Comparison of ENCODE assay signal across 8 cellular contexts in the genomic region with DNA sequence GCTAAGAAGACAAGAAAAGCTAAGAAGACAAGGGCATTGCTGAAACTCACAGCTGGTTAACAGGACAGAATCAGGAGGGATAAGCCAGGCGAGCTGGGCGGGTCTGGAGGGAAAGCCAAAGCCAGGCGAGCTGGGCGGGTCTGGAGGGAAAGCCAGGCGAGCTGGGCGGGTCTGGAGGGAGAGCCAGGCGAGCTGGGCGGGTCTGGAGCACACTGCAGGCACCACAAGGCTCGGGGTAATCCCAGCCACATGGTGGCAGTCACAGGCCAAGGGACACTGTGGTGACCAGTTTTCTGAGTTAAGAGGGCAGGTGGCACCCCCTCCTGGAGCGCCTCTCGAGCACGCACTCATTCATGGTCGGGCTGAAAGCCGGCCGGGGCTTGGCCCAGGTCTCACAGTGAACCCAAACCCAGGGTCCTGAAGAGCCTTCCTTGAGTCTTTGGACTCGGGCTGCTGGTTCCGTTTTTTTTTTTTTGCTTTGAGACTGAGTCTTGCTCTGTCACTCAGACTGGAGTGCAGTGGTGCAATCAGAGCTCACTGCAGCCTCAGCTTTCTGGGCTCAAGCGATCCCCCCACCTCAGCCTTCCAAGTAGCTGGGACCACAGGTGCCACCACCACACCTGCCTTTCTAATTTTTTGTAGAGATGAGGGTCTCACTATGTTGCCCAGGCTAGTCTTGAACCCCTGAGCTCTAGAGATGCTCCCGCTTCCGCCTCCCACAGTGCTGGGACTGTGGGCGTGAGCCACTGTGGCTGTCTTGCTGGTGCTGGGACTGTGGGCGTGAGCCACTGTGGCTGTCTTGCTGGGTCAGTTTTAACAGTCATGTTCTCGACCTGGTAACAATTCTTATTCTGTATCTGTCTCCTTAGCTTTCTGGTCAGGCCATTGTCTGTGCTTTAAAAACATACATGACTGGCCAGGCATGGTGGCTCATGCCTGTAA. TPM values are rescaled to one million over a fixed set of nuclear protein-coding genes. Genes with fewer than 3 reads are reported as not detected.
DNase-seq lines count a peak whose midpoint lies in the region; ATAC-seq and TF ChIP-seq lines count a peak whose summit lies in the region.

No MANE protein-coding gene starts in this region.

- H3K27ac ChIP-seq in C4-2B: peak overlapping the region; percentile 6; the same call in 1 of the 2 replicates
- no peak overlapping the region for H3K27ac ChIP-seq in PC-9

- H4K20me1 ChIP-seq in PC-9 (ENCODE audit: insufficient read depth): peaks cover 6% of the 10 kb centered on the region; the same call in 1 of the 2 replicates

- peaks cover 64% of the 10 kb centered on the region for H3K36me3 ChIP-seq in PC-9 (ENCODE audit: low read depth)

- TF ChIP-seq CTCF in C4-2B (conservative IDR thresholded peaks at IDR 0.05) (peak; percentile 88), PC-9 (conservative IDR thresholded peaks at IDR 0.05) (peak; percentile 84)

- BruUV-seq in PC-9 (replicated peaks; lab: Mats Ljungman, UMichigan): no TSS peak

- ATAC-seq in GM19463 (IDR thresholded peaks at IDR 0.05; ENCODE audit: unreplicated experiment) (no peak), HG02588 (IDR thresholded peaks at IDR 0.05; ENCODE audit: unreplicated experiment) (no peak)

- POLR2A ChIA-PET in PC-9 (lab: Charles Lee; ENCODE audit: unreplicated experiment): interaction anchor here (0.6 to 0.7 kb wide), 4 partner anchors 8 to 143 kb away, joined by 3 to 9 read pairs (median 6); no protein-coding TSS in a partner anchor

- H3K27me3 ChIP-seq in PC-9 (ENCODE audit: insufficient read depth, low read depth): no peaks in the 10 kb centered on the region

- H3K4me2 ChIP-seq in PC-9: no peak overlapping the region

- H3K79me2 ChIP-seq in PC-9 (ENCODE audit: low read depth): peaks cover 6% of the 10 kb centered on the region; the same call in 1 of the 2 replicates

- no peaks in the 10 kb centered on the region for H3K9me3 ChIP-seq in PC-9 (ENCODE audit: insufficient read depth, low read depth)

- CTCF ChIA-PET in PC-9 (lab: Charles Lee): interaction anchor here (0.6 to 2.4 kb wide), 21 partner anchors 8 to 446 kb away, joined by 3 to 25 read pairs (median 5); no protein-coding TSS in a partner anchor

- H2AFZ ChIP-seq in PC-9: no peak overlapping the region

- peaks cover 3% of the 10 kb centered on the region for H3K4me1 ChIP-seq in PC-9 (replicated peaks; ENCODE audit: insufficient read depth)

- intact Hi-C loops in PC-9 (cut with micrococcal nuclease; ENCODE audit: unreplicated experiment): loop anchor here (1.0 to 5.0 kb wide), 7 partner anchors 18 to 339 kb away; a partner anchor contains a TSS

- H3K4me3 ChIP-seq in PC-9: no peak overlapping the region

- H3K9me2 ChIP-seq in PC-9 (ENCODE audit: insufficient read depth): no peaks in the 10 kb centered on the region

- peak; percentile 68 for DNase-seq in H4 (ENCODE audit: low spot score)
- DNase-seq in PC-9: peak; percentile 98 to 100
- DNase-seq in cerebellum (ENCODE audit: low spot score): peak; percentile 68
- DNase-seq in left kidney (ENCODE audit: low read depth, low spot score): peak; percentile 95
- DNase-seq in superior temporal gyrus (ENCODE audit: extremely low spot score): peak; percentile 84

- peaks cover 76% of the 10 kb centered on the region for H3F3A ChIP-seq in PC-9 (ENCODE audit: insufficient read depth, low read depth)

RNA-seq across cellular contexts. Expression of a gene that starts 40.2 kb away (rescaled TPM):
- total RNA-seq in H4 (2014; rRNA removed; shearing (Covaris generic)): 518 and 574 TPM in 2 replicates
- total RNA-seq in PC-9 (2021): 1,314 and 1,931 TPM in 2 replicates
- 271 TPM for total RNA-seq in cerebellum
